Comparison of ENCODE assay signal across 10 cellular contexts in the genomic region with DNA sequence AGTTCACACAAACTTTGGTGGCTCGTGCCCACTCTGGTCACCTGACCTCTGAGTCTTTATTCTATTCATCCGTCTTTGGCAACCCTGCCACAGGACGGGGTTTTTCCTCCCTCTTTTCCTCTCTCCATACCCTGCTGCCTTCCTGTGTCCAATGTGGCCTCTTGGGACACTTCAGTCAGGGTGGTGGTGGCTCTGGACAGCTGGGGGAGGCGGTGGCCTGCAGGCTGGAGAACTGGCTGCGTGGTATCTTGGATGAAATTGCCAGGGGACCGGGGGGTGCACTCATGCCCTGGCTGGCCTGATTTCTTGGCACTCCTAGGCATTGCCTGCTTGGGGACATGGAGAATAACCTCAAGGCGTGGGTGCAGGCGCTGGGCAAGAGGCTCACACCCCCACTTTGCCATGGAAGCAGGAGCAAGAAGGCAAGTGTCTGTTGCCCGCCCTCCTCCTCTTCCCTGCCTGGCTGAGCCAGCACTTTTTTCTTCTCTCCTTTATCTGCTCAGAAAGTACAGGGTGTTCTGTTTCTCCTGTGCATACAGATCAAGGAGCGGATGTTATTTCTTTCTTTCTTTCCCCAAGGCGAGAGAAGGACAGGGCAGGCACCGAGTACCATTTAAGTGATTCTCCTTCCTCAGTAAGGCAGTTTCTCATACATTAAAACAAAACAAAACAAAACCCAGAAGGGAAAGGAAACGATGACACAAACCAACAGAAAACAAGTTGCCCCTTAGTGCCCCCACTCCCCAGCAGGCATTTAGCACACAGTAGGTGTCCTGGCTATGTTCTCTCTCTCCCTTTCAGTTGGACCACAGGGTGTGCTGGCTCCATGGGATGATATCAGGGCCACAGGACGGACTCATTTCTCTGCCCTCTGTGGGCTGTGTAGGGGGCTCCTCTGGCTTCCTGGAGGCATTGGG. TPM values are rescaled to one million over a fixed set of nuclear protein-coding genes. Genes with fewer than 3 reads are reported as not detected.
A peak's percentile ranks its signal among the peaks of the same experiment; 100 is the strongest.
DNase-seq lines count a peak whose midpoint lies in the region; ATAC-seq, FAIRE-seq and TF ChIP-seq lines count a peak whose summit lies in the region.
"Had no signal": no experiment of that assay in that cellular context is flagged by ENCODE, and none has a peak within 500 bp of the region (broad histone marks: within the 10 kb centered on the region; RNA-seq: fewer than 3 reads in every experiment).

No MANE protein-coding gene starts in this region.

- H3K36me3 ChIP-seq in keratinocyte (ENCODE audit: control insufficient read depth in 2 of 2, extremely low read depth in 1 of 2, insufficient read depth in 2 of 2, low read length in 2 of 2) (peaks cover 0 to 5% of the 10 kb centered on the region in 2 experiments), colonic mucosa (no peaks in the 10 kb centered on the region)
- H3K36me3 ChIP-seq: suprapubic skin had no signal

- POLR2A ChIA-PET in activated CD4-positive, alpha-beta T cell treated with anti-CD3 and anti-CD28 coated beads, Interleukin-2, amount 10 ng/mL, durations not matched to agents 7 days and 5 days (lab: Charles Lee) = interaction anchor here (0.6 to 0.7 kb wide), 2 partner anchors 63 to 505 kb away, joined by 3 read pairs; no protein-coding TSS in a partner anchor

- H3K27ac ChIP-seq in keratinocyte (ENCODE audit: control insufficient read depth, insufficient read depth, low read length) (no peak overlapping the region), temporal lobe (ENCODE audit: low read depth, low read length) (peak overlapping the region; percentile 91), colonic mucosa (no peak overlapping the region)
- H3K27ac ChIP-seq: suprapubic skin had no signal

- H3K9ac ChIP-seq in keratinocyte (ENCODE audit: control insufficient read depth, extremely low read depth, insufficient read depth, low read length) = no peak overlapping the region
- H3K9ac ChIP-seq in colonic mucosa (ENCODE audit: low read depth in 2 of 2, low read length in 2 of 2) = no peak overlapping the region

- peak overlapping the region; percentile 58 for H3K4me3 Mint-ChIP-seq in activated CD4-positive, alpha-beta T cell treated with anti-CD3 and anti-CD28 coated beads, Interleukin-2, amount 10 ng/mL, durations not matched to agents 7 days and 5 days

- peaks cover 44% of the 10 kb centered on the region for H3K4me1 Mint-ChIP-seq in activated CD4-positive, alpha-beta T cell treated with anti-CD3 and anti-CD28 coated beads, Interleukin-2, amount 10 ng/mL, durations not matched to agents 7 days and 5 days

- ATAC-seq in HG03342 (IDR thresholded peaks at IDR 0.05; ENCODE audit: unreplicated experiment) = no peak

- peak; percentile 44 for FAIRE-seq in keratinocyte (lab: Jason Lieb, UNC)

- no peaks in the 10 kb centered on the region for H3K36me3 Mint-ChIP-seq in activated CD4-positive, alpha-beta T cell treated with anti-CD3 and anti-CD28 coated beads, Interleukin-2, amount 10 ng/mL, durations not matched to agents 7 days and 5 days (ENCODE audit: low read depth)

- CTCF ChIA-PET in activated CD4-positive, alpha-beta T cell treated with anti-CD3 and anti-CD28 coated beads, Interleukin-2, amount 10 ng/mL, durations not matched to agents 7 days and 5 days (lab: Charles Lee) = interaction anchor here (0.8 to 1.1 kb wide), 3 partner anchors 11 to 35 kb away, joined by 3 to 4 read pairs (median 3); no protein-coding TSS in a partner anchor

- H2AFZ ChIP-seq in keratinocyte (ENCODE audit: control insufficient read depth, low read length) = no peak overlapping the region

- H3K9me3 ChIP-seq in keratinocyte (ENCODE audit: control insufficient read depth, low read depth, low read length) = no peaks in the 10 kb centered on the region
- no peaks in the 10 kb centered on the region for H3K9me3 ChIP-seq in colonic mucosa
- H3K9me3 ChIP-seq: suprapubic skin had no signal

- H4K20me1 ChIP-seq in keratinocyte (ENCODE audit: control insufficient read depth, extremely low read depth, insufficient read depth, low read length) = peaks cover 5% of the 10 kb centered on the region

- intact Hi-C loops in colonic mucosa (cut with DNase I) = no loop called here

- H3K4me2 ChIP-seq in keratinocyte (ENCODE audit: control insufficient read depth, extremely low read depth, insufficient read depth, low read depth, low read length) = no peak overlapping the region

- dilution Hi-C loops in keratinocyte (cut with MboI; ENCODE audit: extremely low pct_ligation_motif_present, low sequenced_read_pairs) = no loop called here

- H3K4me3 ChIP-seq in keratinocyte (ENCODE audit: control insufficient read depth in 2 of 3, extremely low read depth in 1 of 3, insufficient read depth in 2 of 3, low read depth in 1 of 3, low read length in 3 of 3) (no peak overlapping the region), colonic mucosa (no peak overlapping the region)

- H3K27me3 ChIP-seq in keratinocyte (ENCODE audit: control insufficient read depth, extremely low read depth, insufficient read depth, low read length) (no peaks in the 10 kb centered on the region), colonic mucosa (no peaks in the 10 kb centered on the region)
- H3K27me3 ChIP-seq: suprapubic skin had no signal

- peaks cover 12% of the 10 kb centered on the region for H3K4me1 ChIP-seq in keratinocyte (ENCODE audit: control insufficient read depth, extremely low read depth, insufficient read depth, low read length)
- peaks cover 7% of the 10 kb centered on the region for H3K4me1 ChIP-seq in colonic mucosa

- no peak for DNase-seq in activated CD4-positive, alpha-beta T cell treated with anti-CD3 and anti-CD28 coated beads, Interleukin-2, amount 10 ng/mL, durations not matched to agents 7 days and 5 days
- no peak for DNase-seq in activated CD4-positive, alpha-beta T cell treated with anti-CD3 and anti-CD28 coated beads for 4 hours
- DNase-seq in amniotic epithelial cell (ENCODE audit: low read depth) = peak; percentile 78
- no peak for DNase-seq in keratinocyte (ENCODE audit: low read depth, low spot score)
- DNase-seq in islet precursor cell = no peak
- DNase-seq in colonic mucosa = no peak
- DNase-seq: cortex of kidney had no signal

- H3K27ac Mint-ChIP-seq in activated CD4-positive, alpha-beta T cell treated with anti-CD3 and anti-CD28 coated beads, Interleukin-2, amount 10 ng/mL, durations not matched to agents 7 days and 5 days = peak overlapping the region; percentile 87

- TF ChIP-seq CTCF in keratinocyte (optimal IDR thresholded peaks at IDR 0.05 in 1 of 3, IDR thresholded peaks at IDR 0.05 in 1 of 3, conservative IDR thresholded peaks at IDR 0.05 in 1 of 3; ENCODE audit: extremely low read depth in 1 of 3, insufficient read depth in 2 of 3, low read length in 3 of 3) (no peak), colonic mucosa (IDR thresholded peaks at IDR 0.05) (no peak)

- no peaks in the 10 kb centered on the region for H3K9me1 ChIP-seq in keratinocyte (ENCODE audit: control insufficient read depth, extremely low read depth, insufficient read depth, low read length)

- H3K9me3 Mint-ChIP-seq in activated CD4-positive, alpha-beta T cell treated with anti-CD3 and anti-CD28 coated beads, Interleukin-2, amount 10 ng/mL, durations not matched to agents 7 days and 5 days = no peaks in the 10 kb centered on the region

- no peaks in the 10 kb centered on the region for H3K27me3 Mint-ChIP-seq in activated CD4-positive, alpha-beta T cell treated with anti-CD3 and anti-CD28 coated beads, Interleukin-2, amount 10 ng/mL, durations not matched to agents 7 days and 5 days

- H3K79me2 ChIP-seq in keratinocyte (ENCODE audit: control insufficient read depth, insufficient read depth, low read length) = peaks cover 3% of the 10 kb centered on the region

RNA-seq across cellular contexts. Expression of a gene that starts 22.3 kb away (rescaled TPM):
- total RNA-seq in activated CD4-positive, alpha-beta T cell treated with anti-CD3 and anti-CD28 coated beads, Interleukin-2, amount 10 ng/mL, durations not matched to agents 7 days and 5 days = 1 to 10 TPM; 3.3 to 3.4 TPM
- 2.0 to 4.3 TPM (median 2.6 TPM) in 3 replicates for polyA plus RNA-seq in keratinocyte
- 4.9 TPM for polyA plus RNA-seq in keratinocyte (2011; ENCODE audit: low read depth)
- polyA plus RNA-seq in keratinocyte (2011; cell fraction: cytosol; rRNA removed) = 2.5 and 5.3 TPM in 2 replicates
- 5.6 and 7.2 TPM in 2 replicates for polyA plus RNA-seq in keratinocyte (2011; cell fraction: nucleus; rRNA removed)
- 8.6 and 13.6 TPM in 2 replicates for polyA plus RNA-seq in keratinocyte (2012; ENCODE audit: low replicate concordance)
- 0.89 to 9.2 TPM (median 2.3 TPM) in 3 replicates for polyA minus RNA-seq in keratinocyte
- polyA minus RNA-seq in keratinocyte (2011; cell fraction: cytosol; rRNA and poly(A)+ RNA removed) = 7.9 TPM
- polyA minus RNA-seq in keratinocyte (2011; cell fraction: nucleus; rRNA and poly(A)+ RNA removed) = 1.9 and 3.1 TPM in 2 replicates
- total RNA-seq in temporal lobe (7.6 TPM), colonic mucosa (1 to 10 TPM; 5.4 to 7.7 TPM)
